In genomic region chr21:38315155-38315554, GRCh38 we compare ENCODE assay signal across 9 cellular contexts. TPM values are rescaled to one million over a fixed set of nuclear protein-coding genes. Genes with fewer than 3 reads are reported as not detected.
"Had no signal": no experiment of that assay in that cellular context is flagged by ENCODE, and none has a peak within 500 bp of the region (broad histone marks: within the 10 kb centered on the region; RNA-seq: fewer than 3 reads in every experiment).

No MANE protein-coding gene starts in this region.

- DNase-seq: activated B cell treated with CpG ODN at 0.5 μM for 24 hours; activated CD4-positive, alpha-beta T cell treated with anti-CD3 and anti-CD28 coated beads, Interleukin-2, amount 10 ng/mL, durations not matched to agents 7 days and 5 days; activated naive CD4-positive, alpha-beta T cell treated with anti-CD3 and anti-CD28 coated beads, Interleukin-2, amount 10 ng/mL, durations not matched to agents 7 days and 5 days; effector memory CD8-positive, alpha-beta T cell; head of caudate nucleus; SHP77 treated with DMSO at 0.1 percent for 48 hours; stimulated activated CD4-positive, alpha-beta T cell treated with anti-CD3 and anti-CD28 coated beads, Interleukin-4, amount 100 ng/mL, for 24 hours; T-helper 17 cell had no signal

- H3K4me3 ChIP-seq: tibial nerve had no signal

RNA-seq across cellular contexts. Expression of gene KCNJ15, which starts 58.4 kb away (rescaled TPM):
- total RNA-seq: activated B cell treated with CpG ODN at 0.5 μM for 24 hours; activated CD4-positive, alpha-beta T cell treated with anti-CD3 and anti-CD28 coated beads, Interleukin-2, amount 10 ng/mL, durations not matched to agents 7 days and 5 days had no signal
